ENCODE assay signal across 11 cellular contexts in genomic region chr2:28643911-28644334, GRCh38.
DNase-seq lines count a peak whose midpoint lies in the region; ATAC-seq and TF ChIP-seq lines count a peak whose summit lies in the region.
"Had no signal": no experiment of that assay in that cellular context is flagged by ENCODE, and none has a peak within 500 bp of the region (broad histone marks: within the 10 kb centered on the region; RNA-seq: fewer than 3 reads in every experiment).

No MANE protein-coding gene starts in this region.

- TF ChIP-seq CTCF in BJ (IDR thresholded peaks at IDR 0.05; ENCODE audit: insufficient read depth, low read depth, low read length) (no peak), cardiac fibroblast (IDR thresholded peaks at IDR 0.05; ENCODE audit: low read depth, low read length) (no peak), mesothelial cell of epicardium (IDR thresholded peaks at IDR 0.05; ENCODE audit: unreplicated experiment) (no peak)

- H3K9me3 Mint-ChIP-seq in mesothelial cell of epicardium (no peaks in the 10 kb centered on the region), T-cell (no peaks in the 10 kb centered on the region)

- CTCF ChIA-PET in BJ (lab: Yijun Ruan, JAX) = interaction anchor here (1.0 kb wide), 1 partner anchor 14 kb away, joined by 3 read pairs; no protein-coding TSS in a partner anchor
- CTCF ChIA-PET in T-cell (lab: Charles Lee) = no interaction called here

- peaks cover 16% of the 10 kb centered on the region for H3K4me1 Mint-ChIP-seq in mesothelial cell of epicardium
- H3K4me1 Mint-ChIP-seq in T-cell = peaks cover under 1 to 7% (median 6%) of the 10 kb centered on the region in 3 donors

- no peak overlapping the region for H3K27ac ChIP-seq in caudate nucleus (ENCODE audit: low read depth, low read length)

- no peak for ATAC-seq in T-cell (replicated peaks in 1 of 4)

- POLR2A ChIA-PET in BJ (lab: Charles Lee) (no interaction called here), T-cell (lab: Charles Lee) (no interaction called here)

- no peaks in the 10 kb centered on the region; the same call in 1 of the 2 replicates for H3K27me3 ChIP-seq in BJ (ENCODE audit: control insufficient read depth, insufficient read depth, low read length)

- H3K27ac Mint-ChIP-seq in mesothelial cell of epicardium (peak overlapping the region; percentile 55), T-cell (no peak overlapping the region)

- H3K36me3 Mint-ChIP-seq in mesothelial cell of epicardium = no peaks in the 10 kb centered on the region
- no peaks in the 10 kb centered on the region for H3K36me3 Mint-ChIP-seq in T-cell

- H3K4me3 Mint-ChIP-seq in mesothelial cell of epicardium = no peak overlapping the region
- no peak overlapping the region for H3K4me3 Mint-ChIP-seq in T-cell

- H3K4me3 ChIP-seq in BJ (ENCODE audit: low read depth, low read length) (no peak overlapping the region), cardiac fibroblast (replicated peaks in 1 of 2; ENCODE audit: low read depth in 2 of 2, low read length in 2 of 2) (no peak overlapping the region)

- H3K27me3 Mint-ChIP-seq in mesothelial cell of epicardium (ENCODE audit: low read depth) (no peaks in the 10 kb centered on the region), T-cell (no peaks in the 10 kb centered on the region)

- DNase-seq in BJ (ENCODE audit: low read depth) = peak; percentile 71
- DNase-seq in NCI-H146 treated with DMSO at 0.1 percent for 48 hours (lab: John Stamatoyannopoulos, UW; ENCODE audit: unreplicated experiment) = peak; percentile 36
- DNase-seq in cardiac fibroblast (ENCODE audit: low read depth in 2 of 2) = peak; percentile 76 to 83
- no peak for DNase-seq in mesothelial cell of epicardium (ENCODE audit: low spot score in 2 of 2, unreplicated experiment in 2 of 2)
- no peak for DNase-seq in ecto neural progenitor cell (ENCODE audit: low spot score)
- DNase-seq in HuH-7.5 (ENCODE audit: low spot score) = no peak
- DNase-seq in T-cell = no peak
- no peak for DNase-seq in caudate nucleus (lab: John Stamatoyannopoulos, UW)
- DNase-seq: activated CD4-positive, CD25-positive, alpha-beta regulatory T cell; NCI-H2029 treated with DMSO at 0.1 percent for 48 hours; stimulated activated CD4-positive, alpha-beta T cell treated with anti-CD3 and anti-CD28 coated beads, Interleukin-2, amount 100 ng/mL, for 48 hours had no signal

- H3K36me3 ChIP-seq in BJ (ENCODE audit: control insufficient read depth, insufficient read depth, low read length) = no peaks in the 10 kb centered on the region

Comparison
In these comparisons a context has a peak if more than half of its experiments do, and no peak if none do; other contexts are left out.
1. DNase-seq: peak in BJ (single experiment), NCI-H146 treated with DMSO at 0.1 percent for 48 hours (single experiment) and cardiac fibroblast (2 of 2); none in mesothelial cell of epicardium (0 of 2), ecto neural progenitor cell (single experiment), HuH-7.5 (single experiment), T-cell (0 of 34) and caudate nucleus (0 of 61).